Comparison of ENCODE assay signal across 19 cellular contexts in the genomic region with DNA sequence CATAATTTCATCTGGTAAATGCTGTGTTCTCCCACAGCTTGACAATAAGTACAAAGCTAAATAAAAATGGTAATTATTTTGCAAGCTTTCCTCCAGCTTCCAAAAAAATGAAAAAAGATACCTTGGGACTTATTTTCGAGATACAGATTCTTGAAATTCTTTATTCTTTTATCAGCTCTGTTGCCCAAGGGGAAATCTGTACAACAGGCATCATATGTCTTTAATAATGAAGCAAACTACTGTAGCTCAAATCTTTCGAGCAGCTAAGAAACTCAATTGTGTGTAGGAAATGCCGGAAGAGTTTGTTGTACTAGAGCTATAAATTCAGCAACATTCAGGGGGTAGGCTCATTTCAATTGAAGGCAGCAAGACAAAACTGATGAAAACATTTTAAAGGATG.
"Had no signal": no experiment of that assay in that cellular context is flagged by ENCODE, and none has a peak within 500 bp of the region (broad histone marks: within the 10 kb centered on the region; RNA-seq: fewer than 3 reads in every experiment).

No MANE protein-coding gene starts in this region.

- H3K27ac ChIP-seq: dorsolateral prefrontal cortex, left ventricle myocardium inferior, lower lobe of right lung, neural progenitor cell, ovary, right atrium auricular region, stomach, thoracic aorta, transverse colon had no signal

- H3K36me3 Mint-ChIP-seq: immature natural killer cell; memory B cell; natural killer cell treated with Interleukin-12 subunit alpha and Interleukin-12 subunit beta and Interleukin-15 and Interleukin-18, amount 100 ng/mL, for 72 hours; neural progenitor cell had no signal

- H3K4me1 Mint-ChIP-seq: immature natural killer cell, memory B cell had no signal

- ATAC-seq: lower lobe of right lung; natural killer cell treated with Interleukin-12 subunit alpha and Interleukin-12 subunit beta and Interleukin-15 and Interleukin-18, amount 100 ng/mL, for 72 hours had no signal

- H3K27ac Mint-ChIP-seq: immature natural killer cell; natural killer cell treated with Interleukin-12 subunit alpha and Interleukin-12 subunit beta and Interleukin-15 and Interleukin-18, amount 100 ng/mL, for 72 hours; neural progenitor cell had no signal

- H3K9me3 Mint-ChIP-seq: memory B cell, neural progenitor cell had no signal

- H3K4me3 ChIP-seq: dorsolateral prefrontal cortex, left ventricle myocardium inferior, lower lobe of right lung, neural progenitor cell, ovary, right atrium auricular region, stomach, thoracic aorta, transverse colon had no signal

- H3K4me2 ChIP-seq: neural progenitor cell had no signal

- H3K4me3 Mint-ChIP-seq: immature natural killer cell; memory B cell; natural killer cell treated with Interleukin-12 subunit alpha and Interleukin-12 subunit beta and Interleukin-15 and Interleukin-18, amount 100 ng/mL, for 72 hours; neural progenitor cell had no signal

- H3K4me1 ChIP-seq: lower lobe of right lung, right atrium auricular region, stomach had no signal

- H3K9me3 ChIP-seq: left ventricle myocardium inferior, lower lobe of right lung, ovary, right atrium auricular region, stomach, thoracic aorta, transverse colon had no signal

- H3K9ac ChIP-seq: neural progenitor cell had no signal

- H3K27me3 ChIP-seq: dorsolateral prefrontal cortex, neural progenitor cell, ovary, right atrium auricular region, stomach, transverse colon had no signal

- H3K36me3 ChIP-seq: left ventricle myocardium inferior, lower lobe of right lung, neural progenitor cell, ovary, right atrium auricular region, stomach, thoracic aorta, transverse colon had no signal

- H3K27me3 Mint-ChIP-seq: natural killer cell treated with Interleukin-12 subunit alpha and Interleukin-12 subunit beta and Interleukin-15 and Interleukin-18, amount 100 ng/mL, for 72 hours had no signal

- DNase-seq: cortex of kidney; dorsolateral prefrontal cortex; effector CD8-positive, alpha-beta T cell; immature natural killer cell; left ventricle myocardium inferior; lower lobe of right lung; midbrain; nucleus accumbens; ovary; small intestine; stimulated activated CD4-positive, alpha-beta T cell treated with anti-CD3 and anti-CD28 coated beads, Interleukin-12 subunit alpha, Interleukin-12 subunit beta, amount 100 ng/mL, for 4 hours; stimulated activated naive CD4-positive, alpha-beta T cell; stomach; transverse colon had no signal
